Comparison of ENCODE assay signal across 3 cellular contexts in the genomic region with DNA sequence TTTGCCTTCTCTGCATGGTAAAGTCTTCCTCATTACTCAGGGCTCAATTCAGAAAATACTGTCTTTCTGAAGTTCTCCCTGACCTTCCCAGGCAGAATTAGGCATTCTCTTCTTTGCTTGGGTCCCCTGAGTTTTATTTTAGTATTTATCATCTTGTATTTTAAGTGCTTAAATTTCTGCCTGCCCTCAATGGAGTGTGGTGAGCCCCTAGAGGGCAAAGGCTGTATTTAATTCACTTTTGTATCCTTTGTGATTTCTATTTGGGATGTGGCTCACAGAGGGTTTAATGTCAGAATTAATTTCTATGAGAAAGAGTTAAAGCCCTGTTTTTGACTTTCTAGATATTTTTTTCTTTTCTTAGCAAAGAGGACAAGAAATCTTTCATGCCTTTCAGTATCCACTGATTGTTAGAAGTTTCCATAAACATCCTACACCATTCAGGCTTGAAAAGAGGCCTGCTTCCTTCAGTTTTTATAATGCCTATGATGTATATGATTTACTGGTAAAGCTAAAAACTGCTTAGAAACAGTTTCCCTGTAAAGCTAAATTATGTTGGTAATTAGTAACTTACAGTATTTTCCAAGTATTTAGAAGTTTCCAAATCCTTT.
TF ChIP-seq lines count a peak whose summit lies in the region.

No MANE protein-coding gene starts in this region.

TF ChIP-seq in liver, 16 proteins besides CTCF, POLR2A, EP300 and RAD21:
- TF ChIP-seq TAF1 (conservative IDR thresholded peaks at IDR 0.05) = no peak
- TF ChIP-seq, protein P1, sequence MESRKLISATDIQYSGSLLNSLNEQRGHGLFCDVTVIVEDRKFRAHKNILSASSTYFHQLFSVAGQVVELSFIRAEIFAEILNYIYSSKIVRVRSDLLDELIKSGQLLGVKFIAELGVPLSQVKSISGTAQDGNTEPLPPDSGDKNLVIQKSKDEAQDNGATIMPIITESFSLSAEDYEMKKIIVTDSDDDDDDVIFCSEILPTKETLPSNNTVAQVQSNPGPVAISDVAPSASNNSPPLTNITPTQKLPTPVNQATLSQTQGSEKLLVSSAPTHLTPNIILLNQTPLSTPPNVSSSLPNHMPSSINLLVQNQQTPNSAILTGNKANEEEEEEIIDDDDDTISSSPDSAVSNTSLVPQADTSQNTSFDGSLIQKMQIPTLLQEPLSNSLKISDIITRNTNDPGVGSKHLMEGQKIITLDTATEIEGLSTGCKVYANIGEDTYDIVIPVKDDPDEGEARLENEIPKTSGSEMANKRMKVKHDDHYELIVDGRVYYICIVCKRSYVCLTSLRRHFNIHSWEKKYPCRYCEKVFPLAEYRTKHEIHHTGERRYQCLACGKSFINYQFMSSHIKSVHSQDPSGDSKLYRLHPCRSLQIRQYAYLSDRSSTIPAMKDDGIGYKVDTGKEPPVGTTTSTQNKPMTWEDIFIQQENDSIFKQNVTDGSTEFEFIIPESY (IDR thresholded peaks at IDR 0.05) = no peak
- no peak for TF ChIP-seq EGR1 (IDR thresholded peaks at IDR 0.05; ENCODE audit: low read depth in 2 of 2)
- no peak for TF ChIP-seq GABPA (IDR thresholded peaks at IDR 0.05 in 1 of 2, conservative IDR thresholded peaks at IDR 0.05 in 1 of 2)
- TF ChIP-seq HNF4A (conservative IDR thresholded peaks at IDR 0.05) = no peak
- TF ChIP-seq NR2F2 (IDR thresholded peaks at IDR 0.05) = no peak
- TF ChIP-seq FOXA1 (IDR thresholded peaks at IDR 0.05) = no peak
- no peak for TF ChIP-seq HNF4G (IDR thresholded peaks at IDR 0.05)
- no peak for TF ChIP-seq SP1 (IDR thresholded peaks at IDR 0.05)
- no peak for TF ChIP-seq YY1 (IDR thresholded peaks at IDR 0.05)
- no peak for TF ChIP-seq FOXA2 (IDR thresholded peaks at IDR 0.05)
- TF ChIP-seq, protein P2, sequence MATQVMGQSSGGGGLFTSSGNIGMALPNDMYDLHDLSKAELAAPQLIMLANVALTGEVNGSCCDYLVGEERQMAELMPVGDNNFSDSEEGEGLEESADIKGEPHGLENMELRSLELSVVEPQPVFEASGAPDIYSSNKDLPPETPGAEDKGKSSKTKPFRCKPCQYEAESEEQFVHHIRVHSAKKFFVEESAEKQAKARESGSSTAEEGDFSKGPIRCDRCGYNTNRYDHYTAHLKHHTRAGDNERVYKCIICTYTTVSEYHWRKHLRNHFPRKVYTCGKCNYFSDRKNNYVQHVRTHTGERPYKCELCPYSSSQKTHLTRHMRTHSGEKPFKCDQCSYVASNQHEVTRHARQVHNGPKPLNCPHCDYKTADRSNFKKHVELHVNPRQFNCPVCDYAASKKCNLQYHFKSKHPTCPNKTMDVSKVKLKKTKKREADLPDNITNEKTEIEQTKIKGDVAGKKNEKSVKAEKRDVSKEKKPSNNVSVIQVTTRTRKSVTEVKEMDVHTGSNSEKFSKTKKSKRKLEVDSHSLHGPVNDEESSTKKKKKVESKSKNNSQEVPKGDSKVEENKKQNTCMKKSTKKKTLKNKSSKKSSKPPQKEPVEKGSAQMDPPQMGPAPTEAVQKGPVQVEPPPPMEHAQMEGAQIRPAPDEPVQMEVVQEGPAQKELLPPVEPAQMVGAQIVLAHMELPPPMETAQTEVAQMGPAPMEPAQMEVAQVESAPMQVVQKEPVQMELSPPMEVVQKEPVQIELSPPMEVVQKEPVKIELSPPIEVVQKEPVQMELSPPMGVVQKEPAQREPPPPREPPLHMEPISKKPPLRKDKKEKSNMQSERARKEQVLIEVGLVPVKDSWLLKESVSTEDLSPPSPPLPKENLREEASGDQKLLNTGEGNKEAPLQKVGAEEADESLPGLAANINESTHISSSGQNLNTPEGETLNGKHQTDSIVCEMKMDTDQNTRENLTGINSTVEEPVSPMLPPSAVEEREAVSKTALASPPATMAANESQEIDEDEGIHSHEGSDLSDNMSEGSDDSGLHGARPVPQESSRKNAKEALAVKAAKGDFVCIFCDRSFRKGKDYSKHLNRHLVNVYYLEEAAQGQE (IDR thresholded peaks at IDR 0.05) = no peak
- TF ChIP-seq, protein P3, sequence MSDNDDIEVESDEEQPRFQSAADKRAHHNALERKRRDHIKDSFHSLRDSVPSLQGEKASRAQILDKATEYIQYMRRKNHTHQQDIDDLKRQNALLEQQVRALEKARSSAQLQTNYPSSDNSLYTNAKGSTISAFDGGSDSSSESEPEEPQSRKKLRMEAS (IDR thresholded peaks at IDR 0.05) = no peak
- TF ChIP-seq JUND (IDR thresholded peaks at IDR 0.05) = no peak

TF ChIP-seq in HepG2, 621 proteins besides CTCF, POLR2A, EP300 and RAD21 (continues in another document):
- TF ChIP-seq RORA (CRISPR knock-in tag; IDR thresholded peaks at IDR 0.05) (no peak), IRX3 (CRISPR knock-in tag; IDR thresholded peaks at IDR 0.05; ENCODE audit: borderline replicate concordance, low read depth) (no peak), ZFY (CRISPR knock-in tag; IDR thresholded peaks at IDR 0.05) (no peak), ZNF326 (CRISPR knock-in tag; IDR thresholded peaks at IDR 0.05; ENCODE audit: borderline replicate concordance) (no peak), ZEB1 (IDR thresholded peaks at IDR 0.05; ENCODE audit: insufficient replicate concordance, low read depth) (no peak), ZFP90 (CRISPR knock-in tag; IDR thresholded peaks at IDR 0.05; ENCODE audit: borderline replicate concordance) (no peak), ZNF563 (CRISPR knock-in tag; IDR thresholded peaks at IDR 0.05) (no peak), ZNF224 (CRISPR knock-in tag; IDR thresholded peaks at IDR 0.05) (no peak), HOXA9 (CRISPR knock-in tag; IDR thresholded peaks at IDR 0.05; ENCODE audit: borderline replicate concordance) (no peak), ZNF558 (CRISPR knock-in tag; IDR thresholded peaks at IDR 0.05; ENCODE audit: borderline replicate concordance) (no peak), ZNF749 (CRISPR knock-in tag; IDR thresholded peaks at IDR 0.05; ENCODE audit: borderline replicate concordance) (no peak), ZNF317 (CRISPR knock-in tag; IDR thresholded peaks at IDR 0.05) (no peak), TBL1XR1 (IDR thresholded peaks at IDR 0.05; ENCODE audit: borderline replicate concordance, low read length, partially characterized antibody) (no peak)
- TF ChIP-seq, protein P4, sequence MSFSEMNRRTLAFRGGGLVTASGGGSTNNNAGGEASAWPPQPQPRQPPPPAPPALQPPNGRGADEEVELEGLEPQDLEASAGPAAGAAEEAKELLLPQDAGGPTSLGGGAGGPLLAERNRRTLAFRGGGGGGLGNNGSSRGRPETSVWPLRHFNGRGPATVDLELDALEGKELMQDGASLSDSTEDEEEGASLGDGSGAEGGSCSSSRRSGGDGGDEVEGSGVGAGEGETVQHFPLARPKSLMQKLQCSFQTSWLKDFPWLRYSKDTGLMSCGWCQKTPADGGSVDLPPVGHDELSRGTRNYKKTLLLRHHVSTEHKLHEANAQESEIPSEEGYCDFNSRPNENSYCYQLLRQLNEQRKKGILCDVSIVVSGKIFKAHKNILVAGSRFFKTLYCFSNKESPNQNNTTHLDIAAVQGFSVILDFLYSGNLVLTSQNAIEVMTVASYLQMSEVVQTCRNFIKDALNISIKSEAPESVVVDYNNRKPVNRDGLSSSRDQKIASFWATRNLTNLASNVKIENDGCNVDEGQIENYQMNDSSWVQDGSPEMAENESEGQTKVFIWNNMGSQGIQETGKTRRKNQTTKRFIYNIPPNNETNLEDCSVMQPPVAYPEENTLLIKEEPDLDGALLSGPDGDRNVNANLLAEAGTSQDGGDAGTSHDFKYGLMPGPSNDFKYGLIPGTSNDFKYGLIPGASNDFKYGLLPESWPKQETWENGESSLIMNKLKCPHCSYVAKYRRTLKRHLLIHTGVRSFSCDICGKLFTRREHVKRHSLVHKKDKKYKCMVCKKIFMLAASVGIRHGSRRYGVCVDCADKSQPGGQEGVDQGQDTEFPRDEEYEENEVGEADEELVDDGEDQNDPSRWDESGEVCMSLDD (CRISPR knock-in tag; IDR thresholded peaks at IDR 0.05; ENCODE audit: borderline replicate concordance) = no peak
- TF ChIP-seq, protein P5, sequence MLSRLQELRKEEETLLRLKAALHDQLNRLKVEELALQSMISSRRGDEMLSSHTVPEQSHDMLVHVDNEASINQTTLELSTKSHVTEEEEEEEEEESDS (CRISPR knock-in tag; IDR thresholded peaks at IDR 0.05; ENCODE audit: borderline replicate concordance) = no peak
- TF ChIP-seq, protein P6, sequence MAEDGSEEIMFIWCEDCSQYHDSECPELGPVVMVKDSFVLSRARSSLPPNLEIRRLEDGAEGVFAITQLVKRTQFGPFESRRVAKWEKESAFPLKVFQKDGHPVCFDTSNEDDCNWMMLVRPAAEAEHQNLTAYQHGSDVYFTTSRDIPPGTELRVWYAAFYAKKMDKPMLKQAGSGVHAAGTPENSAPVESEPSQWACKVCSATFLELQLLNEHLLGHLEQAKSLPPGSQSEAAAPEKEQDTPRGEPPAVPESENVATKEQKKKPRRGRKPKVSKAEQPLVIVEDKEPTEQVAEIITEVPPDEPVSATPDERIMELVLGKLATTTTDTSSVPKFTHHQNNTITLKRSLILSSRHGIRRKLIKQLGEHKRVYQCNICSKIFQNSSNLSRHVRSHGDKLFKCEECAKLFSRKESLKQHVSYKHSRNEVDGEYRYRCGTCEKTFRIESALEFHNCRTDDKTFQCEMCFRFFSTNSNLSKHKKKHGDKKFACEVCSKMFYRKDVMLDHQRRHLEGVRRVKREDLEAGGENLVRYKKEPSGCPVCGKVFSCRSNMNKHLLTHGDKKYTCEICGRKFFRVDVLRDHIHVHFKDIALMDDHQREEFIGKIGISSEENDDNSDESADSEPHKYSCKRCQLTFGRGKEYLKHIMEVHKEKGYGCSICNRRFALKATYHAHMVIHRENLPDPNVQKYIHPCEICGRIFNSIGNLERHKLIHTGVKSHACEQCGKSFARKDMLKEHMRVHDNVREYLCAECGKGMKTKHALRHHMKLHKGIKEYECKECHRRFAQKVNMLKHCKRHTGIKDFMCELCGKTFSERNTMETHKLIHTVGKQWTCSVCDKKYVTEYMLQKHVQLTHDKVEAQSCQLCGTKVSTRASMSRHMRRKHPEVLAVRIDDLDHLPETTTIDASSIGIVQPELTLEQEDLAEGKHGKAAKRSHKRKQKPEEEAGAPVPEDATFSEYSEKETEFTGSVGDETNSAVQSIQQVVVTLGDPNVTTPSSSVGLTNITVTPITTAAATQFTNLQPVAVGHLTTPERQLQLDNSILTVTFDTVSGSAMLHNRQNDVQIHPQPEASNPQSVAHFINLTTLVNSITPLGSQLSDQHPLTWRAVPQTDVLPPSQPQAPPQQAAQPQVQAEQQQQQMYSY (CRISPR knock-in tag; IDR thresholded peaks at IDR 0.05) = no peak

TF ChIP-seq in SK-N-SH, 30 proteins besides CTCF, POLR2A, EP300 and RAD21:
- TF ChIP-seq GABPA (IDR thresholded peaks at IDR 0.05; ENCODE audit: low read depth) = no peak
- peak; percentile 36; the same call in 1 of the 2 replicates for TF ChIP-seq SMC3 (IDR thresholded peaks at IDR 0.05; ENCODE audit: low read depth, low read length)
- no peak for TF ChIP-seq POLR2AphosphoS5 (IDR thresholded peaks at IDR 0.05; ENCODE audit: low read depth, low read length)
- no peak for TF ChIP-seq CHD2 (IDR thresholded peaks at IDR 0.05; ENCODE audit: low read length, partially characterized antibody)
- no peak for TF ChIP-seq SIN3A (IDR thresholded peaks at IDR 0.05; ENCODE audit: borderline replicate concordance, low read depth, low read length)
